ENCODE assay signal across 1 cellular context in genomic region chr3:119175869-119176756, GRCh38.
TF ChIP-seq lines count a peak whose summit lies in the region.

No MANE protein-coding gene starts in this region.

TF ChIP-seq in GM23338, 12 proteins besides CTCF, POLR2A, EP300 and RAD21 (continued from another document):
- no peak for TF ChIP-seq ZNF462 (CRISPR knock-in tag; IDR thresholded peaks at IDR 0.05)
- no peak for TF ChIP-seq STAT1 (IDR thresholded peaks at IDR 0.05; ENCODE audit: unreplicated experiment)
- TF ChIP-seq NANOG (IDR thresholded peaks at IDR 0.05; ENCODE audit: borderline replicate concordance): no peak
- TF ChIP-seq EZH2phosphoT487 (IDR thresholded peaks at IDR 0.05; ENCODE audit: unreplicated experiment): no peak
- no peak for TF ChIP-seq ZNF114 (CRISPR knock-in tag; IDR thresholded peaks at IDR 0.05)
- no peak for TF ChIP-seq REST (IDR thresholded peaks at IDR 0.05; ENCODE audit: unreplicated experiment)
- TF ChIP-seq JUNB (IDR thresholded peaks at IDR 0.05; ENCODE audit: unreplicated experiment): no peak
- no peak for TF ChIP-seq EZH2 (IDR thresholded peaks at IDR 0.05; ENCODE audit: low read depth, unreplicated experiment)
- TF ChIP-seq, protein P1, sequence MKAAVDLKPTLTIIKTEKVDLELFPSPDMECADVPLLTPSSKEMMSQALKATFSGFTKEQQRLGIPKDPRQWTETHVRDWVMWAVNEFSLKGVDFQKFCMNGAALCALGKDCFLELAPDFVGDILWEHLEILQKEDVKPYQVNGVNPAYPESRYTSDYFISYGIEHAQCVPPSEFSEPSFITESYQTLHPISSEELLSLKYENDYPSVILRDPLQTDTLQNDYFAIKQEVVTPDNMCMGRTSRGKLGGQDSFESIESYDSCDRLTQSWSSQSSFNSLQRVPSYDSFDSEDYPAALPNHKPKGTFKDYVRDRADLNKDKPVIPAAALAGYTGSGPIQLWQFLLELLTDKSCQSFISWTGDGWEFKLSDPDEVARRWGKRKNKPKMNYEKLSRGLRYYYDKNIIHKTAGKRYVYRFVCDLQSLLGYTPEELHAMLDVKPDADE (IDR thresholded peaks at IDR 0.05): no peak
- no peak for TF ChIP-seq POLR2AphosphoS5 (IDR thresholded peaks at IDR 0.05; ENCODE audit: low read depth)
- no peak for TF ChIP-seq CREB1 (CRISPR knock-in tag; IDR thresholded peaks at IDR 0.05; ENCODE audit: low read depth)
